ENCODE assay signal across 18 cellular contexts in genomic region chr21:28447453-28447852, GRCh38.
"Had no signal": no experiment of that assay in that cellular context is flagged by ENCODE, and none has a peak within 500 bp of the region (broad histone marks: within the 10 kb centered on the region; RNA-seq: fewer than 3 reads in every experiment).

No MANE protein-coding gene starts in this region.

- H3K36me3 ChIP-seq: left ventricle myocardium inferior, ovary, stomach had no signal

- FAIRE-seq: kidney, TTC549 had no signal

- ATAC-seq: effector memory CD8-positive, alpha-beta T cell; T-helper 17 cell had no signal

- H3K4me3 ChIP-seq: left ventricle myocardium inferior, ovary, stomach had no signal

- H3K4me1 ChIP-seq: left ventricle myocardium inferior, stomach had no signal

- H3K9me3 ChIP-seq: left ventricle myocardium inferior, ovary, stomach had no signal

- H3K27me3 ChIP-seq: ovary, stomach had no signal

- DNase-seq: activated B cell treated with CpG ODN at 0.5 μM for 24 hours; activated CD4-positive, alpha-beta T cell treated with anti-CD3 and anti-CD28 coated beads, Interleukin-2, amount 10 ng/mL, durations not matched to agents 7 days and 5 days; activated gamma-delta T cell; activated T-cell treated with anti-CD3 and anti-CD28 coated beads for 4 hours; anterior cingulate cortex; caudate nucleus; effector memory CD8-positive, alpha-beta T cell; head of caudate nucleus; kidney; left ventricle myocardium inferior; mesenchymal stem cell; ovary; stimulated activated CD4-positive, alpha-beta T cell treated with anti-CD3 and anti-CD28 coated beads, Interleukin-15, amount 100 ng/mL, for 24 hours; stimulated activated CD4-positive, alpha-beta T cell treated with anti-CD3 and anti-CD28 coated beads, Interleukin-4, amount 100 ng/mL, for 4 hours; stomach; T-helper 17 cell had no signal

- H3K27ac ChIP-seq: epithelial cell of prostate, left ventricle myocardium inferior, ovary, stomach had no signal
